Comparison of ENCODE assay signal across 25 cellular contexts in genomic region chr15:91759560-91759959, GRCh38.
"Had no signal": no experiment of that assay in that cellular context is flagged by ENCODE, and none has a peak within 500 bp of the region (broad histone marks: within the 10 kb centered on the region; RNA-seq: fewer than 3 reads in every experiment).

No MANE protein-coding gene starts in this region.

- H3K27me3 ChIP-seq: colonic mucosa, gastrocnemius medialis, heart left ventricle had no signal

- H3K4me1 ChIP-seq: colonic mucosa, esophagus muscularis mucosa, esophagus squamous epithelium, foreskin keratinocyte, gastrocnemius medialis, gastroesophageal sphincter, heart left ventricle, heart right ventricle had no signal

- H3K36me3 ChIP-seq: colonic mucosa, esophagus muscularis mucosa, esophagus squamous epithelium, gastrocnemius medialis, gastroesophageal sphincter, heart left ventricle, heart right ventricle had no signal

- H3K9me3 ChIP-seq: colonic mucosa, esophagus muscularis mucosa, esophagus squamous epithelium, gastrocnemius medialis, gastroesophageal sphincter, heart left ventricle, heart right ventricle had no signal

- DNase-seq: colonic mucosa; cortex of kidney; dermis blood vessel endothelial cell; dorsolateral prefrontal cortex; effector CD4-positive, alpha-beta T cell; effector CD8-positive, alpha-beta T cell; effector memory CD4-positive, alpha-beta T cell; effector memory CD8-positive, alpha-beta T cell; endodermal cell; erythroblast; esophagus squamous epithelium; foreskin fibroblast; foreskin keratinocyte; foreskin melanocyte; gastrocnemius medialis; glutamatergic neuron; head of caudate nucleus; heart left ventricle; heart right ventricle had no signal

- H3K27ac ChIP-seq: colonic mucosa, coronary artery, dorsolateral prefrontal cortex, epithelial cell of prostate, esophagus muscularis mucosa, esophagus squamous epithelium, foreskin keratinocyte, gastrocnemius medialis, gastroesophageal sphincter, heart left ventricle, heart right ventricle had no signal

- H3K4me3 ChIP-seq: colonic mucosa, coronary artery, dorsolateral prefrontal cortex, esophagus muscularis mucosa, esophagus squamous epithelium, gastrocnemius medialis, gastroesophageal sphincter, heart left ventricle, heart right ventricle had no signal

- H3K27ac Mint-ChIP-seq: dendritic cell treated with granulocyte-macrophage colony-stimulating factor and Interleukin-4, amounts not matched to agents 40 ng/mL and 50 ng/mL, for 4 days; endodermal cell had no signal

- ATAC-seq: effector memory CD8-positive, alpha-beta T cell; esophagus mucosa; foreskin keratinocyte; gastrocnemius medialis; gastroesophageal sphincter had no signal

- H3K4me3 Mint-ChIP-seq: dendritic cell treated with granulocyte-macrophage colony-stimulating factor and Interleukin-4, amounts not matched to agents 40 ng/mL and 50 ng/mL, for 4 days; effector memory CD8-positive, alpha-beta T cell; endodermal cell had no signal

- H3K9me3 Mint-ChIP-seq: dendritic cell treated with granulocyte-macrophage colony-stimulating factor and Interleukin-4, amounts not matched to agents 40 ng/mL and 50 ng/mL, for 4 days; effector memory CD8-positive, alpha-beta T cell; endodermal cell had no signal
